ENCODE assay signal across 24 cellular contexts in the genomic region with DNA sequence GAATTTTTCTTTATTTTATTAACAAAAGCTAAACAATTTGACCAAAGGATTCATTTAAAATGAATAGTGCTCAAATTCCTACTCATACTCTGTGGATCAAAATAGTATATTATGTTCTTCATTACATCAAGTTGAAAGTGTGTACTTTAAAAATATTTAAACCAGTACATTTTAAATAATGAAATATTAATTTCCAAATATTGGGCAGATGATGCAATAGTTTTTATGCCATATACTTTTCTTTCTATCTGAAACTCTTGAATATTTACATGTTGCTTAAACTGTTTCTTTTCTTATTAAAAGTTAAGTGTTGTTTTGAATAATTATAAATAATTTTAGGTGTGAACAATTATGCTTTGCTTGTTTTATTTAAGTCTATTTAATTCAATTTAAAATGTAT.
"Had no signal": no experiment of that assay in that cellular context is flagged by ENCODE, and none has a peak within 500 bp of the region (broad histone marks: within the 10 kb centered on the region; RNA-seq: fewer than 3 reads in every experiment).

No MANE protein-coding gene starts in this region.

- H3K27me3 ChIP-seq: gastroesophageal sphincter, heart left ventricle, hepatocyte, sigmoid colon, suprapubic skin, transverse colon, upper lobe of right lung, uterus had no signal

- H3K36me3 ChIP-seq: gastroesophageal sphincter, heart left ventricle, lower lobe of right lung, sigmoid colon, suprapubic skin, transverse colon, upper lobe of right lung, uterus had no signal

- H3K27ac ChIP-seq: dorsolateral prefrontal cortex, epithelial cell of prostate, gastroesophageal sphincter, heart left ventricle, hepatocyte, lower lobe of right lung, psoas muscle, sigmoid colon, suprapubic skin, transverse colon, upper lobe of right lung, uterus had no signal

- H3K4me3 ChIP-seq: dorsolateral prefrontal cortex, gastroesophageal sphincter, heart left ventricle, hepatocyte, lower lobe of right lung, psoas muscle, sigmoid colon, suprapubic skin, transverse colon, upper lobe of right lung, uterus had no signal

- H3K9me3 ChIP-seq: gastroesophageal sphincter, heart left ventricle, lower lobe of right lung, psoas muscle, sigmoid colon, suprapubic skin, transverse colon, upper lobe of right lung, uterus had no signal

- DNase-seq: cortex of kidney; dorsolateral prefrontal cortex; effector CD4-positive, alpha-beta T cell; foreskin fibroblast; heart left ventricle; left ventricle myocardium superior; lower lobe of right lung; naive thymus-derived CD8-positive, alpha-beta T cell; nephron progenitor cell; nucleus accumbens; posterior cingulate gyrus; psoas muscle; right cardiac atrium; sigmoid colon; stimulated activated CD4-positive, alpha-beta T cell treated with anti-CD3 and anti-CD28 coated beads, Interleukin-2, amount 100 ng/mL, for 24 hours; stimulated activated naive B cell treated with anti-CD40 and anti-IgM and Interleukin-4, amounts not matched to agents 10 μg/mL and 1 μg/mL and 100 μg/mL, for 72 hours; transverse colon; upper lobe of right lung; uterus had no signal

- H3K4me2 ChIP-seq: hepatocyte had no signal

- H3K4me1 ChIP-seq: gastroesophageal sphincter, heart left ventricle, lower lobe of right lung, psoas muscle, sigmoid colon, suprapubic skin, transverse colon, upper lobe of right lung, uterus had no signal

- ATAC-seq: esophagus mucosa; gastroesophageal sphincter; heart left ventricle; left ventricle myocardium superior; lower lobe of right lung; naive thymus-derived CD8-positive, alpha-beta T cell; psoas muscle; right cardiac atrium; stimulated activated naive B cell treated with anti-CD40 and anti-IgM and Interleukin-4, amounts not matched to agents 10 μg/mL and 1 μg/mL and 100 μg/mL, for 72 hours; upper lobe of right lung had no signal

- H3K79me2 ChIP-seq: hepatocyte had no signal

- H2AFZ ChIP-seq: hepatocyte had no signal
